1 cellular context compared by ENCODE assay signal in the genomic region with DNA sequence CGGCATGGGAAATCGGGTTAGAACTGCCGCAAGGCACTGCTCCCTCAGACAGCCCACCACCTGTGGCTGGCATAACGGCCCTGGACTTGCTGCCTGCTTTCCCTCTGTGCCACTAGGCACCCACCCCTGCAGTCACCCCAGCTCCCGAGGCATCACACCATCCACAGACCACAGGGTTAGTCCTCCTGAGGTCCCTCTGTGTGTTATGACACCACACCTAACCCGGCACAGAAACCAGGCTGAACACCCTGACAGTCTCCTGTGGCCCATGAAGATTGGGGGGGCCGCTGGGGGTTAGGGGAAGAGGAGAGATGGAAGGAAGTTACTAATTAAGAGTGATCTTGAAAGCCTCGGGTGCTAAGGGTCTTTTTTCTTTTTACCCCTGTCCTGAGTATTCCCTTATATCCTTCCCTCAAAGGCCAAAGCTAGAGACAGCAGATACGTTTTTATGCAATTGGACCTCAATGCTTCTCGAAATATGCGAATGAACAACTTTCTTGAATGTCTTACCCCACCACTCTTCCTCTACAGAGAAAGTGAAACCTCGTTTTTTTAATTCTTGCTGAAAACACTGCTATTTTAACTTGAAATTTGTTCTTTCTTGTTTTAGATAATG.
A peak's percentile ranks its signal among the peaks of the same experiment; 100 is the strongest.
TF ChIP-seq lines count a peak whose summit lies in the region.

No MANE protein-coding gene starts in this region.

TF ChIP-seq in K562, 482 proteins besides CTCF, POLR2A, EP300 and RAD21:
- TF ChIP-seq, protein P1, sequence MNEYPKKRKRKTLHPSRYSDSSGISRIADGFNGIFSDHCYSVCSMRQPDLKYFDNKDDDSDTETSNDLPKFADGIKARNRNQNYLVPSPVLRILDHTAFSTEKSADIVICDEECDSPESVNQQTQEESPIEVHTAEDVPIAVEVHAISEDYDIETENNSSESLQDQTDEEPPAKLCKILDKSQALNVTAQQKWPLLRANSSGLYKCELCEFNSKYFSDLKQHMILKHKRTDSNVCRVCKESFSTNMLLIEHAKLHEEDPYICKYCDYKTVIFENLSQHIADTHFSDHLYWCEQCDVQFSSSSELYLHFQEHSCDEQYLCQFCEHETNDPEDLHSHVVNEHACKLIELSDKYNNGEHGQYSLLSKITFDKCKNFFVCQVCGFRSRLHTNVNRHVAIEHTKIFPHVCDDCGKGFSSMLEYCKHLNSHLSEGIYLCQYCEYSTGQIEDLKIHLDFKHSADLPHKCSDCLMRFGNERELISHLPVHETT (CRISPR knock-in tag; conservative IDR thresholded peaks at IDR 0.05 in 1 of 2, IDR thresholded peaks at IDR 0.05 in 1 of 2): no peak
- TF ChIP-seq, protein P2, sequence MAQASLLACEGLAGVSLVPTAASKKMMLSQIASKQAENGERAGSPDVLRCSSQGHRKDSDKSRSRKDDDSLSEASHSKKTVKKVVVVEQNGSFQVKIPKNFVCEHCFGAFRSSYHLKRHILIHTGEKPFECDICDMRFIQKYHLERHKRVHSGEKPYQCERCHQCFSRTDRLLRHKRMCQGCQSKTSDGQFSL (CRISPR knock-in tag; IDR thresholded peaks at IDR 0.05): peak; percentile 19; the same call in 1 of the 2 replicates
- TF ChIP-seq, protein P2 (tag; IDR thresholded peaks at IDR 0.05): no peak
